ENCODE assay signal across 18 cellular contexts in genomic region chr11:131178020-131178419, GRCh38.
DNase-seq lines count a peak whose midpoint lies in the region; ATAC-seq and TF ChIP-seq lines count a peak whose summit lies in the region.
"Had no signal": no experiment of that assay in that cellular context is flagged by ENCODE, and none has a peak within 500 bp of the region (broad histone marks: within the 10 kb centered on the region; RNA-seq: fewer than 3 reads in every experiment).

No MANE protein-coding gene starts in this region.

- H3K27me3 Mint-ChIP-seq in WTC11 (ENCODE audit: low read depth), result no peaks in the 10 kb centered on the region
- H3K27me3 Mint-ChIP-seq: B cell had no signal

- H3K36me3 ChIP-seq in mucosa of descending colon (ENCODE audit: low read depth) (no peaks in the 10 kb centered on the region), transverse colon (no peaks in the 10 kb centered on the region)
- H3K36me3 ChIP-seq: BLaER1 treated with 17β-estradiol and CSF1 and Interleukin-3, amounts not matched to agents 10 nM and 100 nM had no signal

- H3K9me3 Mint-ChIP-seq in WTC11, result peaks cover 18% of the 10 kb centered on the region

- H3K4me3 Mint-ChIP-seq in WTC11, result no peak overlapping the region
- H3K4me3 Mint-ChIP-seq: B cell; CD8-positive, alpha-beta T cell; H9 had no signal

- H3K9me3 ChIP-seq in right cardiac atrium (ENCODE audit: control insufficient read depth, low read length), result no peaks in the 10 kb centered on the region
- no peaks in the 10 kb centered on the region for H3K9me3 ChIP-seq in mucosa of descending colon
- H3K9me3 ChIP-seq in transverse colon, result no peaks in the 10 kb centered on the region
- H3K9me3 ChIP-seq: BLaER1 treated with 17β-estradiol and CSF1 and Interleukin-3, amounts not matched to agents 10 nM and 100 nM had no signal

- TF ChIP-seq POLR2A in transverse colon (IDR thresholded peaks at IDR 0.05), result no peak

- CTCF ChIA-PET in WTC11 (lab: Charles Lee), result interaction anchor here (0.8 to 2.8 kb wide), 7 partner anchors 9 to 288 kb away, joined by 3 to 17 read pairs (median 4); no protein-coding TSS in a partner anchor

- H3K36me3 Mint-ChIP-seq in WTC11, result peaks cover 4% of the 10 kb centered on the region
- H3K36me3 Mint-ChIP-seq: CD8-positive, alpha-beta T cell had no signal

- H3K27me3 ChIP-seq in right cardiac atrium (ENCODE audit: control insufficient read depth, insufficient read depth) (no peaks in the 10 kb centered on the region), transverse colon (no peaks in the 10 kb centered on the region)
- H3K27me3 ChIP-seq: BLaER1 treated with 17β-estradiol and CSF1 and Interleukin-3, amounts not matched to agents 10 nM and 100 nM had no signal

- TF ChIP-seq EP300 in transverse colon (IDR thresholded peaks at IDR 0.05; ENCODE audit: low read depth), result no peak

- POLR2A ChIA-PET in WTC11 (lab: Charles Lee), result no interaction called here

- no peak for DNase-seq in Right ventricle myocardium superior
- no peak for DNase-seq in right cardiac atrium
- peak; percentile 79 for DNase-seq in NCI-H82 (lab: John Stamatoyannopoulos, UW)
- no peak for DNase-seq in WTC11 (ENCODE audit: low spot score)
- no peak for DNase-seq in mucosa of descending colon
- DNase-seq in transverse colon, result no peak
- DNase-seq in DMS153 (lab: John Stamatoyannopoulos, UW), result no peak
- DNase-seq: Calu3; CD8-positive, alpha-beta T cell; DMS53; DND-41; EL; GOT3; H9 had no signal

- H3K4me1 ChIP-seq in right cardiac atrium (ENCODE audit: control insufficient read depth, insufficient read depth, low read length) (no peaks in the 10 kb centered on the region), mucosa of descending colon (ENCODE audit: low read depth) (no peaks in the 10 kb centered on the region), transverse colon (no peaks in the 10 kb centered on the region)
- H3K4me1 ChIP-seq: BLaER1 treated with 17β-estradiol and CSF1 and Interleukin-3, amounts not matched to agents 10 nM and 100 nM had no signal

- H3K4me1 Mint-ChIP-seq in WTC11, result peaks cover 38% of the 10 kb centered on the region
- H3K4me1 Mint-ChIP-seq: B cell had no signal

- intact Hi-C loops in Right ventricle myocardium superior (cut with DNase I) (no loop called here), right cardiac atrium (cut with DNase I) (no loop called here), mucosa of descending colon (cut with DNase I, micrococcal nuclease) (no loop called here), transverse colon (cut with DNase I; ENCODE audit: low total_unique reads) (no loop called here)

- peak; percentile 88 for ATAC-seq in Right ventricle myocardium superior (ENCODE audit: poor library complexity)
- no peak for ATAC-seq in right cardiac atrium
- no peak; the same call in none of the 2 replicates for ATAC-seq in WTC11
- peak; percentile 13 for ATAC-seq in mucosa of descending colon
- no peak for ATAC-seq in HG03342 (IDR thresholded peaks at IDR 0.05; ENCODE audit: unreplicated experiment)
- ATAC-seq: CD8-positive, alpha-beta T cell; GM12878 had no signal

- TF ChIP-seq CTCF in WTC11 (IDR thresholded peaks at IDR 0.05), result no peak
- no peak for TF ChIP-seq CTCF in mucosa of descending colon (IDR thresholded peaks at IDR 0.05)
- no peak for TF ChIP-seq CTCF in transverse colon (IDR thresholded peaks at IDR 0.05)

- WGBS in right cardiac atrium, result 45% methylated on average over 11 of the region's 11 CpGs
- WGBS in transverse colon (ENCODE audit: low coverage in 1 of 2), 2 donors, result 47 to 49% methylated on average over 3 to 11 of the region's 11 CpGs

- no peak overlapping the region for H3K4me3 ChIP-seq in right cardiac atrium (ENCODE audit: low read length)
- H3K4me3 ChIP-seq in mucosa of descending colon, result no peak overlapping the region
- H3K4me3 ChIP-seq in transverse colon, result no peak overlapping the region
- H3K4me3 ChIP-seq: BLaER1 treated with 17β-estradiol and CSF1 and Interleukin-3, amounts not matched to agents 10 nM and 100 nM; GM12878 had no signal

- in situ Hi-C loops in transverse colon (cut with MboI; ENCODE audit: low pct_ligation_motif_present in 1 of 4, low pct_unique_long_range_greater_than_20kb in 1 of 4, low sequenced_read_pairs in 3 of 4), result no loop called here

- H3K27ac Mint-ChIP-seq in WTC11, result peak overlapping the region; percentile 7; the same call in 1 of the 2 replicates
- H3K27ac Mint-ChIP-seq: B cell; CD8-positive, alpha-beta T cell had no signal

- H3K27ac ChIP-seq in right cardiac atrium (ENCODE audit: low read length) (no peak overlapping the region), transverse colon (peak overlapping the region in 2 of 4 donors; percentile 16 to 25)
- H3K27ac ChIP-seq: BLaER1 treated with 17β-estradiol and CSF1 and Interleukin-3, amounts not matched to agents 10 nM and 100 nM had no signal

TF ChIP-seq in WTC11, 78 proteins besides CTCF, POLR2A, EP300 and RAD21 (continues in another document):
- TF ChIP-seq GRHL2 (CRISPR knock-in tag; IDR thresholded peaks at IDR 0.05; ENCODE audit: insufficient replicate concordance, severe bottlenecking), result no peak
- TF ChIP-seq ZNF423 (CRISPR knock-in tag; IDR thresholded peaks at IDR 0.05), result no peak
- TF ChIP-seq OVOL2 (CRISPR knock-in tag; IDR thresholded peaks at IDR 0.05; ENCODE audit: borderline replicate concordance), result no peak
- TF ChIP-seq PRRX2 (CRISPR knock-in tag; IDR thresholded peaks at IDR 0.05), result no peak
- no peak for TF ChIP-seq ZNF425 (CRISPR knock-in tag; conservative IDR thresholded peaks at IDR 0.05)
- no peak for TF ChIP-seq GABPB1 (CRISPR knock-in tag; IDR thresholded peaks at IDR 0.05)
- TF ChIP-seq AFF4 (CRISPR knock-in tag; IDR thresholded peaks at IDR 0.05; ENCODE audit: borderline replicate concordance), result no peak
- TF ChIP-seq TEAD1 (CRISPR knock-in tag; IDR thresholded peaks at IDR 0.05), result no peak
- TF ChIP-seq ZNF121 (CRISPR knock-in tag; IDR thresholded peaks at IDR 0.05), result no peak
- TF ChIP-seq CDX4 (CRISPR knock-in tag; IDR thresholded peaks at IDR 0.05; ENCODE audit: borderline replicate concordance), result no peak
- TF ChIP-seq SP1 (CRISPR knock-in tag; conservative IDR thresholded peaks at IDR 0.05), result no peak
- TF ChIP-seq ZNF219 (CRISPR knock-in tag; IDR thresholded peaks at IDR 0.05; ENCODE audit: borderline replicate concordance), result no peak

Comparison
In these comparisons a context has a peak if more than half of its experiments do, and no peak if none do; other contexts are left out.
1. ATAC-seq: peak in Right ventricle myocardium superior (single experiment) and mucosa of descending colon (single experiment); none in right cardiac atrium (0 of 2), WTC11 (single experiment) and HG03342 (single experiment).